9 cellular contexts compared by ENCODE assay signal in the genomic region with DNA sequence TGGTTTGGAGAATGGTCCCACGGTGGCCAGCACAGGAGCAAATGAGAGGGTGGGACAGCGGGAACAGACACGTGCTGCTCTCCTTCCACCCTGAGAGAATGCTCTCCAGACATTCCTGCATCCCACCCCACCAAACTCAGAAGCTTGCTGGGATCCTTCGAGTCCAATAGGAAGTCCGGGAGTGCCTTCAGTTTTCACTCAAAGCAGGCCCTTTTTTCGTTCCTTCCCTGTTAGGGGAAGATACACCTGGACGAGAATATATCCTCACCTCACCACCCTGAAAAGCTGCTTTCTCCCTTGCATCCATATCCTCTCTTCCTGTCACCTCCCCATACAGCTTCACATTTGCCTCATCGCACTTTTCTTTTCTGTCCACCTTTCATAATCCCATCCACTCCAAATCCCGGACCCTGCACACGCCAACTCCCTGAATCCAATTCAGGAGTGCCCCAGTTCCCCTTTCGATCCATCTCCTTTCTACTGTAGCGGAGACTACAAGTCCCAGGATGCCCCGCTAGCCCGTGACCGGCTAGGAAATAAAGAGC. TPM values are rescaled to one million over a fixed set of nuclear protein-coding genes. Genes with fewer than 3 reads are reported as not detected.
DNase-seq lines count a peak whose midpoint lies in the region; ATAC-seq and TF ChIP-seq lines count a peak whose summit lies in the region.
"Had no signal": no experiment of that assay in that cellular context is flagged by ENCODE, and none has a peak within 500 bp of the region (broad histone marks: within the 10 kb centered on the region; RNA-seq: fewer than 3 reads in every experiment).

No MANE protein-coding gene starts in this region.

- H3K27me3 Mint-ChIP-seq in CD4-positive, CD25-positive, alpha-beta regulatory T cell = peaks cover 24% of the 10 kb centered on the region
- peaks cover 0 to 4% of the 10 kb centered on the region in 2 donors for H3K27me3 Mint-ChIP-seq in natural killer cell (ENCODE audit: low read depth in 2 of 2)

- intact Hi-C loops in natural killer cell (cut with micrococcal nuclease) = loop anchor here (5.0 kb wide), 1 partner anchor 641 kb away; a partner anchor contains a TSS

- H3K27ac ChIP-seq in CD4-positive, CD25-positive, alpha-beta regulatory T cell (ENCODE audit: insufficient read depth, low read length, poor library complexity, severe bottlenecking) = peak overlapping the region; percentile 97
- H3K27ac ChIP-seq in caudate nucleus (ENCODE audit: low read depth, low read length) = peak overlapping the region; percentile 99

- H3K9me3 ChIP-seq in CD4-positive, CD25-positive, alpha-beta regulatory T cell (ENCODE audit: control insufficient read depth in 2 of 2, low read length in 2 of 2) = no peaks in the 10 kb centered on the region

- H3K4me3 ChIP-seq in CD4-positive, CD25-positive, alpha-beta regulatory T cell (ENCODE audit: low read depth, low read length) = peak overlapping the region; percentile 73

- no peaks in the 10 kb centered on the region for H3K36me3 Mint-ChIP-seq in CD4-positive, CD25-positive, alpha-beta regulatory T cell
- no peaks in the 10 kb centered on the region for H3K36me3 Mint-ChIP-seq in natural killer cell

- H3K36me3 ChIP-seq in CD4-positive, CD25-positive, alpha-beta regulatory T cell (ENCODE audit: control insufficient read depth, insufficient read depth, low read length) = no peaks in the 10 kb centered on the region

- CTCF ChIA-PET in GM10248 (lab: Yijun Ruan, JAX) = interaction anchor here (0.7 to 13.3 kb wide), 18 partner anchors 9 to 616 kb away, joined by 3 to 228 read pairs (median 10); a partner anchor contains a TSS

- TF ChIP-seq CTCF in natural killer cell (IDR thresholded peaks at IDR 0.05) = peak; percentile 62
- TF ChIP-seq CTCF in GM10248 (IDR thresholded peaks at IDR 0.05; ENCODE audit: control extremely low read depth, extremely low read depth, low read depth, missing control alignments) = no peak

- DNase-seq in CD4-positive, CD25-positive, alpha-beta regulatory T cell = no peak
- DNase-seq in caudate nucleus (lab: John Stamatoyannopoulos, UW) (no peak), natural killer cell (no peak), germinal center (ENCODE audit: low spot score) (no peak), amniotic stem cell (lab: John Stamatoyannopoulos, UW) (no peak), GM10248 (ENCODE audit: extremely low spot score) (no peak)
- DNase-seq in stimulated activated CD4-positive, alpha-beta T cell treated with anti-CD3 and anti-CD28 coated beads, Interleukin-1b, Interleukin-23, amount 100 ng/mL, for 48 hours = no peak

- H3K4me1 Mint-ChIP-seq in CD4-positive, CD25-positive, alpha-beta regulatory T cell = peaks cover 23 to 39% (median 27%) of the 10 kb centered on the region in 4 donors
- H3K4me1 Mint-ChIP-seq in natural killer cell = peaks cover 34 to 41% of the 10 kb centered on the region in 2 donors

- TF ChIP-seq RAD21 in Ishikawa (IDR thresholded peaks at IDR 0.05; ENCODE audit: low read depth) = no peak

- peaks cover 0 to 4% (median 0%) of the 10 kb centered on the region in 7 donors for H3K9me3 Mint-ChIP-seq in CD4-positive, CD25-positive, alpha-beta regulatory T cell
- H3K9me3 Mint-ChIP-seq in natural killer cell = no peaks in the 10 kb centered on the region

- peak overlapping the region; percentile 0 to 91 (median 68) for H3K27ac Mint-ChIP-seq in CD4-positive, CD25-positive, alpha-beta regulatory T cell
- H3K27ac Mint-ChIP-seq in natural killer cell = peak overlapping the region; percentile 91 to 95

- POLR2A ChIA-PET in GM10248 (lab: Yijun Ruan, JAX) = interaction anchor here (0.5 kb wide), 1 partner anchor 106 kb away, joined by 4 read pairs; no protein-coding TSS in a partner anchor

- no peak for ATAC-seq in CD4-positive, CD25-positive, alpha-beta regulatory T cell (ENCODE audit: low read depth in 2 of 2)
- ATAC-seq in natural killer cell = no peak

- peaks cover 26% of the 10 kb centered on the region for H3K4me1 ChIP-seq in CD4-positive, CD25-positive, alpha-beta regulatory T cell (ENCODE audit: control insufficient read depth, insufficient read depth, low read length, poor library complexity, severe bottlenecking)

- TF ChIP-seq EP300 in Ishikawa (IDR thresholded peaks at IDR 0.05; ENCODE audit: borderline replicate concordance) = no peak

- H3K4me3 Mint-ChIP-seq in CD4-positive, CD25-positive, alpha-beta regulatory T cell = peak overlapping the region; percentile 82 to 94 (median 88)
- H3K4me3 Mint-ChIP-seq in natural killer cell = peak overlapping the region; percentile 92

- peaks cover 1% of the 10 kb centered on the region for H3K27me3 ChIP-seq in CD4-positive, CD25-positive, alpha-beta regulatory T cell (ENCODE audit: control insufficient read depth, insufficient read depth, low read length)

TF ChIP-seq in Ishikawa, 13 proteins besides CTCF, POLR2A, EP300 and RAD21:
- TF ChIP-seq, protein P1, sequence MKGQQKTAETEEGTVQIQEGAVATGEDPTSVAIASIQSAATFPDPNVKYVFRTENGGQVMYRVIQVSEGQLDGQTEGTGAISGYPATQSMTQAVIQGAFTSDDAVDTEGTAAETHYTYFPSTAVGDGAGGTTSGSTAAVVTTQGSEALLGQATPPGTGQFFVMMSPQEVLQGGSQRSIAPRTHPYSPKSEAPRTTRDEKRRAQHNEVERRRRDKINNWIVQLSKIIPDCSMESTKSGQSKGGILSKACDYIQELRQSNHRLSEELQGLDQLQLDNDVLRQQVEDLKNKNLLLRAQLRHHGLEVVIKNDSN (IDR thresholded peaks at IDR 0.05) = peak; percentile 84
- no peak for TF ChIP-seq EGR1 (IDR thresholded peaks at IDR 0.05)
- peak; percentile 51; the same call in 1 of the 2 replicates for TF ChIP-seq CREB1 (IDR thresholded peaks at IDR 0.05; ENCODE audit: low read depth)
TF ChIP-seq in Ishikawa: peak in this region for 2.

RNA-seq across cellular contexts. Expression of a gene that starts 2.4 kb away (rescaled TPM):
- total RNA-seq in CD4-positive, CD25-positive, alpha-beta regulatory T cell = not detected
- polyA plus RNA-seq in CD4-positive, CD25-positive, alpha-beta regulatory T cell = not detected
- total RNA-seq in natural killer cell = under 1 TPM in 1 of 3 donors, not detected in 2; 0.40 TPM
- total RNA-seq: RPMI7951 had no signal

RNA-seq across cellular contexts. Expression of a gene that starts 4.8 kb away (rescaled TPM):
- 5.0 TPM for total RNA-seq in CD4-positive, CD25-positive, alpha-beta regulatory T cell
- 1 to 10 TPM; 1.1 to 1.9 (median 1.3) TPM for polyA plus RNA-seq in CD4-positive, CD25-positive, alpha-beta regulatory T cell
- total RNA-seq in natural killer cell = 1 to 10 TPM; 5.6 to 8.4 (median 7.7) TPM

RNA-seq across cellular contexts. Expression of a gene that starts 33.1 kb away (rescaled TPM):
- total RNA-seq in CD4-positive, CD25-positive, alpha-beta regulatory T cell = 7.4 TPM
- polyA plus RNA-seq in CD4-positive, CD25-positive, alpha-beta regulatory T cell = under 1 TPM in 2 of 4 donors, not detected in 2; 0.07 to 0.64 TPM
- total RNA-seq in natural killer cell = 1 to 10 TPM; 4.4 to 6.9 (median 6.0) TPM

RNA-seq across cellular contexts. Expression of a gene that starts 45.6 kb away (rescaled TPM):
- total RNA-seq in CD4-positive, CD25-positive, alpha-beta regulatory T cell = not detected
- not detected for polyA plus RNA-seq in CD4-positive, CD25-positive, alpha-beta regulatory T cell
- not detected for total RNA-seq in natural killer cell
- total RNA-seq: RPMI7951 had no signal

RNA-seq across cellular contexts. Expression of a gene that starts 52.6 kb away (rescaled TPM):
- total RNA-seq in CD4-positive, CD25-positive, alpha-beta regulatory T cell = not detected
- not detected for polyA plus RNA-seq in CD4-positive, CD25-positive, alpha-beta regulatory T cell
- total RNA-seq in natural killer cell = not detected
- total RNA-seq: RPMI7951 had no signal
